Comparison of ENCODE assay signal across 27 cellular contexts in the genomic region with DNA sequence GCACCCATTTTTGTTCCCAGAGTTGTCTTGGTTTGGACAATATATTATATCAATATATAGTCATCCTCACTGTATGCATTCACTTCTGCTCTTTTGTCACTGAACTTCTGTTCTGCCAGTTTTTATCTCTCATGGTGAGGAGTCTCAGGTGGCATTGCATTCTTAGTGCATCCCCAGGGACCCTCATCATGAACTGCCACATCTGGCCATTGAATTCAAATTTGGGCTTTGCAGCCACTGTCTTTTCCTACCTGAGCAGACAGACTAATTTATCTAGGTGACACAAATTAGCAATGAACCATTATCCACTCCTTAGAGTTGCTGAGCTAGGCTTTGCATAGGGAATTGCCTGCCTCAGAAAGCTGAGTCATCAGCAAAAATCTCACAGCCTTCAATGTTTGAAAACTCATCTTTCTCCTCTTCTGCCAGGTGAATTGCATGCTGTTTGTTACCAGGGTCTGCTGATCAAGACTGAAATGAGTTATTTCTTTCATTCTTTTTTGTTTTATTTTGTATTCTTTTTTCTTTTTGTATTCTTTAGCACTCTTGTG.
DNase-seq lines count a peak whose midpoint lies in the region; ATAC-seq lines count a peak whose summit lies in the region.
"Had no signal": no experiment of that assay in that cellular context is flagged by ENCODE, and none has a peak within 500 bp of the region (broad histone marks: within the 10 kb centered on the region; RNA-seq: fewer than 3 reads in every experiment).

No MANE protein-coding gene starts in this region.

- H3K9me3 ChIP-seq in endocrine pancreas (ENCODE audit: control insufficient read depth, low read length): no peaks in the 10 kb centered on the region
- no peaks in the 10 kb centered on the region for H3K9me3 ChIP-seq in HAP-1
- H3K9me3 ChIP-seq: Caco-2, SK-N-SH had no signal

- H3K36me3 ChIP-seq in endocrine pancreas (ENCODE audit: control insufficient read depth, insufficient read depth, low read length) (no peaks in the 10 kb centered on the region), HAP-1 (replicated peaks) (no peaks in the 10 kb centered on the region)
- H3K36me3 ChIP-seq: heart left ventricle, neural progenitor cell, spleen, transverse colon had no signal

- no peak overlapping the region for H3K9ac ChIP-seq in endocrine pancreas (ENCODE audit: control insufficient read depth, insufficient read depth, low read length)
- H3K9ac ChIP-seq: neural progenitor cell, parathyroid adenoma, SK-N-SH had no signal

- DNase-seq in HAP-1 (ENCODE audit: low spot score in 2 of 2): no peak
- DNase-seq: activated CD8-positive, alpha-beta T cell treated with anti-CD3 and anti-CD28 coated beads for 36 hours; anterior cingulate cortex; Caco-2; effector memory CD4-positive, alpha-beta T cell; foreskin fibroblast; H7; heart left ventricle; mesenchymal stem cell; NCI-H1092 treated with DMSO at 0.1 percent for 48 hours; NCI-H1930; NCI-H2227 treated with DMSO at 0.1 percent for 48 hours; NCI-H748 treated with DMSO at 0.1 percent for 48 hours; SK-N-SH; spleen; T-helper 17 cell; transverse colon had no signal

- no peaks in the 10 kb centered on the region for H3K27me3 ChIP-seq in endocrine pancreas (ENCODE audit: control insufficient read depth, insufficient read depth, low read length)
- H3K27me3 ChIP-seq in HAP-1 (ENCODE audit: low read depth): no peaks in the 10 kb centered on the region
- H3K27me3 ChIP-seq: heart left ventricle, neural progenitor cell, spleen, transverse colon had no signal

- H3K4me1 ChIP-seq in endocrine pancreas (ENCODE audit: control insufficient read depth, insufficient read depth, low read length): peaks cover 21% of the 10 kb centered on the region
- H3K4me1 ChIP-seq in HAP-1: no peaks in the 10 kb centered on the region
- H3K4me1 ChIP-seq: Caco-2, heart left ventricle, neural progenitor cell, parathyroid adenoma, spleen, transverse colon had no signal

- peak overlapping the region; percentile 48 for H3K4me3 ChIP-seq in endocrine pancreas (ENCODE audit: control insufficient read depth, insufficient read depth, low read length)
- H3K4me3 ChIP-seq in HAP-1: no peak overlapping the region
- H3K4me3 ChIP-seq: coronary artery, heart left ventricle, neural progenitor cell, spleen, transverse colon had no signal

- in situ Hi-C loops in HAP-1 (cut with MboI; ENCODE audit: low sequenced_read_pairs): no loop called here

- ATAC-seq in GM18861 (IDR thresholded peaks at IDR 0.05; ENCODE audit: unreplicated experiment) (peak; percentile 8), GM21381 (IDR thresholded peaks at IDR 0.05; ENCODE audit: unreplicated experiment) (peak; percentile 4), HG03521 (IDR thresholded peaks at IDR 0.05; ENCODE audit: unreplicated experiment) (peak; percentile 5), GM19463 (IDR thresholded peaks at IDR 0.05; ENCODE audit: unreplicated experiment) (no peak), HG03045 (IDR thresholded peaks at IDR 0.05; ENCODE audit: unreplicated experiment) (no peak)
- ATAC-seq: activated CD8-positive, alpha-beta T cell treated with anti-CD3 and anti-CD28 coated beads for 36 hours; activated naive CD4-positive, alpha-beta T cell treated with anti-CD3 and anti-CD28 coated beads, Interleukin-2, amount 50 U/mL, for 72 hours; heart left ventricle; T-helper 17 cell had no signal

Comparison
In these comparisons a context has a peak if more than half of its experiments do, and no peak if none do; other contexts are left out.
1. ATAC-seq: peak in GM18861 (single experiment), GM21381 (single experiment) and HG03521 (single experiment); none in GM19463 (single experiment) and HG03045 (single experiment).